ENCODE assay signal across 8 cellular contexts in the genomic region with DNA sequence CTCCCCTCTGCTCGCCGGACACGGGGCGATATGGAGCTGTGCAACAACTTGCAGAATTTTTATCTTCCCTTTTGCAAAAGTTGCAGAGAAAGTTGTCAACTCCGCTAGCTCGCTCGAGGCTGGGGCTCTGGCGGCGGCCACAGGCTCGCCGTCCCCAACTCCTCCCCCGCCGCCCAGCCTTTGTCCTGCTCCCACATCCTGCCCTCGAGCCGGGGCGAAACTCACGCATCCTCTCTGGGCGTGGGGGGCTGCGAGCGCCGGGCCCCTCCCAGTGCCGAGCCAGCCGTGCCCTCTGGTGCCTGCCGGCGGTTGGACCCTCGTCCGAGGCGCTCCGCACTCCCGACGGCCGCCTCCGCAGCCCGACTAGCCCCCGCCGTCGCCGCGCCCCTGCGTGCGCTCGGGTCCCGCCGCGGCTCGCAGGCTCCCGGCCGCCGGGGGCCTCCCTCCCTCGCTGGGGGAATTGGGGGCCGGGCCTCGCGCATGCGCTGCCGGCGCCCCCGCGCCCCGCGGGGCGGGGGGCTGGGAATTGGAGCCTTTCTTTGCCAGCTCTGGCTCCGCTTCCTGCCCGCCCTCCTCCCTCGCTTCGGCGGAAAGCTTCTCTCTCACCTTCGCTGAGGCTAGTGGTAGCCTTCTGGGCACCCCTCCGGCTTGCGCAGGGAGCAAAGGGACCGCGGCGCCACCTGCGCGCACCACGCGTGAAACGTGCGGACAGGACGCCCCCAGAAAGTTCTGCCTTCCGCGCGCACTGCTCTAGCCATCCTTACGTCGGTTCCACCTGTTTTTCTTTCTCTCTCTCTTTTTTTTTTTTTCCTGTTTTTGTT. TPM values are rescaled to one million over a fixed set of nuclear protein-coding genes. Genes with fewer than 3 reads are reported as not detected.
A peak's percentile ranks its signal among the peaks of the same experiment; 100 is the strongest.
DNase-seq lines count a peak whose midpoint lies in the region; ATAC-seq and TF ChIP-seq lines count a peak whose summit lies in the region.

A gene with protein sequence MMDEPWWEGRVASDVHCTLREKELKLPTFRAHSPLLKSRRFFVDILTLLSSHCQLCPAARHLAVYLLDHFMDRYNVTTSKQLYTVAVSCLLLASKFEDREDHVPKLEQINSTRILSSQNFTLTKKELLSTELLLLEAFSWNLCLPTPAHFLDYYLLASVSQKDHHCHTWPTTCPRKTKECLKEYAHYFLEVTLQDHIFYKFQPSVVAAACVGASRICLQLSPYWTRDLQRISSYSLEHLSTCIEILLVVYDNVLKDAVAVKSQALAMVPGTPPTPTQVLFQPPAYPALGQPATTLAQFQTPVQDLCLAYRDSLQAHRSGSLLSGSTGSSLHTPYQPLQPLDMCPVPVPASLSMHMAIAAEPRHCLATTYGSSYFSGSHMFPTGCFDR (minus strand): TSS at position 426 of the 821 bp plus-strand sequence. CDS start 641 bp downstream, outside the sequence.

- no peaks in the 10 kb centered on the region for H3K9me3 Mint-ChIP-seq in endodermal cell

- H3K4me3 Mint-ChIP-seq in endodermal cell = peak within 1 kb of the TSS; percentile 76

- DNase-seq in SK-MEL-5 (ENCODE audit: low read depth, low spot score) (peak; percentile 58), endodermal cell (peak; percentile 93), lung microvascular endothelial cell (ENCODE audit: low read depth in 2 of 2) (peak; percentile 42 to 68)
- no peak for DNase-seq in stimulated activated naive CD4-positive, alpha-beta T cell (lab: John Stamatoyannopoulos, UW)

- TF ChIP-seq EP300 in Ishikawa (IDR thresholded peaks at IDR 0.05; ENCODE audit: borderline replicate concordance) = no peak

- H3K36me3 Mint-ChIP-seq in endodermal cell (ENCODE audit: low read depth) = peaks cover 10% of the 10 kb centered on the region

- H3K4me1 Mint-ChIP-seq in endodermal cell = peaks cover 22% of the 10 kb centered on the region

- TF ChIP-seq RAD21 in Ishikawa (IDR thresholded peaks at IDR 0.05; ENCODE audit: low read depth) = 0 out of 2 replicates have a peak, but pooled peaks have one; percentile 11

- peaks cover 34% of the 10 kb centered on the region for H4K20me1 ChIP-seq in BLaER1

- H3K9me3 ChIP-seq in BLaER1 = no peaks in the 10 kb centered on the region
- H3K9me3 ChIP-seq in endodermal cell (ENCODE audit: control insufficient read depth, low read length) = no peaks in the 10 kb centered on the region
- H3K9me3 ChIP-seq in thymus (ENCODE audit: control insufficient read depth) = no peaks in the 10 kb centered on the region

- TF ChIP-seq CTCF in endodermal cell (conservative IDR thresholded peaks at IDR 0.05) = no peak

- H3K27me3 ChIP-seq in BLaER1 (peaks cover 57% of the 10 kb centered on the region), endodermal cell (ENCODE audit: control insufficient read depth, insufficient read depth, low read length, poor library complexity, severe bottlenecking) (no peaks in the 10 kb centered on the region), thymus (ENCODE audit: control insufficient read depth, insufficient read depth) (peaks cover 15% of the 10 kb centered on the region)

- H3K27ac Mint-ChIP-seq in endodermal cell = peak within 1 kb of the TSS; percentile 81

- H3K4me3 ChIP-seq in BLaER1 = peak within 1 kb of the TSS; percentile 74
- H3K4me3 ChIP-seq in endodermal cell (ENCODE audit: low read length) = peak within 1 kb of the TSS; percentile 89
- H3K4me3 ChIP-seq in thymus (ENCODE audit: low read length) = peak within 1 kb of the TSS; percentile 83

- WGBS in endodermal cell (ENCODE audit: insufficient coverage in 1 of 2, insufficient read length in 1 of 2), 2 experiments = 0% methylated on average over 10 to 84 of the region's 84 CpGs
- WGBS in thymus = under 1% methylated on average over 84 of the region's 84 CpGs

- H3K36me3 ChIP-seq in BLaER1 = peaks cover 7% of the 10 kb centered on the region; the same call in 1 of the 2 replicates
- peaks cover 4% of the 10 kb centered on the region for H3K36me3 ChIP-seq in endodermal cell (ENCODE audit: control insufficient read depth, insufficient read depth, low read length)
- no peaks in the 10 kb centered on the region for H3K36me3 ChIP-seq in thymus (ENCODE audit: control insufficient read depth, insufficient read depth)

- H3K9ac ChIP-seq in BLaER1 (peak within 1 kb of the TSS; percentile 69), endodermal cell (ENCODE audit: extremely low read depth, low read length, poor library complexity, severe bottlenecking) (peak within 1 kb of the TSS; percentile 52)

- peak within 1 kb of the TSS; percentile 58 for H3K27ac ChIP-seq in BLaER1
- H3K27ac ChIP-seq in endodermal cell (ENCODE audit: low read depth, low read length) = peak within 1 kb of the TSS; percentile 84
- H3K27ac ChIP-seq in thymus (ENCODE audit: low read depth) = peak within 1 kb of the TSS; percentile 49

- peak within 1 kb of the TSS; percentile 85 for H3K4me2 ChIP-seq in BLaER1

- H3K4me1 ChIP-seq in BLaER1 = peaks cover 22% of the 10 kb centered on the region; the same call in 1 of the 2 replicates
- H3K4me1 ChIP-seq in endodermal cell (ENCODE audit: control insufficient read depth, insufficient read depth, low read length) = peaks cover 3% of the 10 kb centered on the region
- H3K4me1 ChIP-seq in thymus (ENCODE audit: control insufficient read depth, insufficient read depth, low read length) = no peaks in the 10 kb centered on the region

- peak; percentile 49 for ATAC-seq in GM19035 (IDR thresholded peaks at IDR 0.05; ENCODE audit: unreplicated experiment)

- in situ Hi-C loops in SK-MEL-5 (cut with HindIII; ENCODE audit: low pct_unique_long_range_greater_than_20kb, low sequenced_read_pairs) = no loop called here

- H3K27me3 Mint-ChIP-seq in endodermal cell (ENCODE audit: insufficient read depth) = peaks cover 2% of the 10 kb centered on the region

TF ChIP-seq in Ishikawa, 13 proteins besides CTCF, POLR2A, EP300 and RAD21:
- TF ChIP-seq ZBTB7A (IDR thresholded peaks at IDR 0.05; ENCODE audit: low read depth) (peak; percentile 15), TAF1 (IDR thresholded peaks at IDR 0.05; ENCODE audit: low read depth) (peak; percentile 65), CREB1 (IDR thresholded peaks at IDR 0.05; ENCODE audit: low read depth) (no peak), YY1 (IDR thresholded peaks at IDR 0.05; ENCODE audit: low read depth) (peak; percentile 12; the same call in 1 of the 2 replicates), TEAD4 (IDR thresholded peaks at IDR 0.05) (peak; percentile 15; the same call in 1 of the 2 replicates), FOXM1 (IDR thresholded peaks at IDR 0.05; ENCODE audit: borderline replicate concordance, low read depth) (no peak), TCF12 (IDR thresholded peaks at IDR 0.05; ENCODE audit: low read depth) (peak; percentile 13; the same call in 1 of the 2 replicates), EGR1 (IDR thresholded peaks at IDR 0.05) (0 out of 2 replicates have a peak, but pooled peaks have one; percentile 12), CEBPB (IDR thresholded peaks at IDR 0.05) (no peak), NFIC (IDR thresholded peaks at IDR 0.05) (peak; percentile 39; the same call in 1 of the 2 replicates)
- TF ChIP-seq, protein P1, sequence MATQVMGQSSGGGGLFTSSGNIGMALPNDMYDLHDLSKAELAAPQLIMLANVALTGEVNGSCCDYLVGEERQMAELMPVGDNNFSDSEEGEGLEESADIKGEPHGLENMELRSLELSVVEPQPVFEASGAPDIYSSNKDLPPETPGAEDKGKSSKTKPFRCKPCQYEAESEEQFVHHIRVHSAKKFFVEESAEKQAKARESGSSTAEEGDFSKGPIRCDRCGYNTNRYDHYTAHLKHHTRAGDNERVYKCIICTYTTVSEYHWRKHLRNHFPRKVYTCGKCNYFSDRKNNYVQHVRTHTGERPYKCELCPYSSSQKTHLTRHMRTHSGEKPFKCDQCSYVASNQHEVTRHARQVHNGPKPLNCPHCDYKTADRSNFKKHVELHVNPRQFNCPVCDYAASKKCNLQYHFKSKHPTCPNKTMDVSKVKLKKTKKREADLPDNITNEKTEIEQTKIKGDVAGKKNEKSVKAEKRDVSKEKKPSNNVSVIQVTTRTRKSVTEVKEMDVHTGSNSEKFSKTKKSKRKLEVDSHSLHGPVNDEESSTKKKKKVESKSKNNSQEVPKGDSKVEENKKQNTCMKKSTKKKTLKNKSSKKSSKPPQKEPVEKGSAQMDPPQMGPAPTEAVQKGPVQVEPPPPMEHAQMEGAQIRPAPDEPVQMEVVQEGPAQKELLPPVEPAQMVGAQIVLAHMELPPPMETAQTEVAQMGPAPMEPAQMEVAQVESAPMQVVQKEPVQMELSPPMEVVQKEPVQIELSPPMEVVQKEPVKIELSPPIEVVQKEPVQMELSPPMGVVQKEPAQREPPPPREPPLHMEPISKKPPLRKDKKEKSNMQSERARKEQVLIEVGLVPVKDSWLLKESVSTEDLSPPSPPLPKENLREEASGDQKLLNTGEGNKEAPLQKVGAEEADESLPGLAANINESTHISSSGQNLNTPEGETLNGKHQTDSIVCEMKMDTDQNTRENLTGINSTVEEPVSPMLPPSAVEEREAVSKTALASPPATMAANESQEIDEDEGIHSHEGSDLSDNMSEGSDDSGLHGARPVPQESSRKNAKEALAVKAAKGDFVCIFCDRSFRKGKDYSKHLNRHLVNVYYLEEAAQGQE (IDR thresholded peaks at IDR 0.05; ENCODE audit: low read depth) = no peak
- TF ChIP-seq, protein P2, sequence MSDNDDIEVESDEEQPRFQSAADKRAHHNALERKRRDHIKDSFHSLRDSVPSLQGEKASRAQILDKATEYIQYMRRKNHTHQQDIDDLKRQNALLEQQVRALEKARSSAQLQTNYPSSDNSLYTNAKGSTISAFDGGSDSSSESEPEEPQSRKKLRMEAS (IDR thresholded peaks at IDR 0.05) = peak; percentile 70
- TF ChIP-seq, protein P3, sequence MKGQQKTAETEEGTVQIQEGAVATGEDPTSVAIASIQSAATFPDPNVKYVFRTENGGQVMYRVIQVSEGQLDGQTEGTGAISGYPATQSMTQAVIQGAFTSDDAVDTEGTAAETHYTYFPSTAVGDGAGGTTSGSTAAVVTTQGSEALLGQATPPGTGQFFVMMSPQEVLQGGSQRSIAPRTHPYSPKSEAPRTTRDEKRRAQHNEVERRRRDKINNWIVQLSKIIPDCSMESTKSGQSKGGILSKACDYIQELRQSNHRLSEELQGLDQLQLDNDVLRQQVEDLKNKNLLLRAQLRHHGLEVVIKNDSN (IDR thresholded peaks at IDR 0.05) = no peak
TF ChIP-seq in Ishikawa: peak in this region for 8.

RNA-seq across cellular contexts. Expression of the gene that starts here (rescaled TPM):
- total RNA-seq in SK-MEL-5 (2014; rRNA removed; shearing (Covaris generic)) = 3.2 and 3.9 TPM in 2 replicates
- polyA plus RNA-seq in SK-MEL-5 (2015; cell fraction: cytosol; rRNA removed) = 11.3 and 14.3 TPM in 2 replicates
- 3.7 and 4.7 TPM in 2 replicates for polyA plus RNA-seq in SK-MEL-5 (2015; cell fraction: nucleus; rRNA removed)
- total RNA-seq in endodermal cell (10 to 100 TPM; 14.1 to 18.7 TPM), lung microvascular endothelial cell (3.5 and 6.3 TPM in 2 replicates)
- 19.3 TPM for polyA plus RNA-seq in endodermal cell (2013, experiment 1 of 2)
- polyA plus RNA-seq in endodermal cell (2013, experiment 2 of 2) = 18.7 TPM
- polyA plus RNA-seq in thymus = 2.7 TPM

Comparison
In these comparisons a context has a peak if more than half of its experiments do, and no peak if none do; other contexts are left out.
1. DNase-seq: peak in SK-MEL-5 (single experiment), endodermal cell (single experiment) and lung microvascular endothelial cell (2 of 2); none in stimulated activated naive CD4-positive, alpha-beta T cell (0 of 6).
2. Peak in every context shown above with its lines, with median percentiles within 50 percentile points of each other: H3K27ac ChIP-seq and H3K4me3 ChIP-seq.